Comparison of ENCODE assay signal across 1 cellular context in the genomic region with DNA sequence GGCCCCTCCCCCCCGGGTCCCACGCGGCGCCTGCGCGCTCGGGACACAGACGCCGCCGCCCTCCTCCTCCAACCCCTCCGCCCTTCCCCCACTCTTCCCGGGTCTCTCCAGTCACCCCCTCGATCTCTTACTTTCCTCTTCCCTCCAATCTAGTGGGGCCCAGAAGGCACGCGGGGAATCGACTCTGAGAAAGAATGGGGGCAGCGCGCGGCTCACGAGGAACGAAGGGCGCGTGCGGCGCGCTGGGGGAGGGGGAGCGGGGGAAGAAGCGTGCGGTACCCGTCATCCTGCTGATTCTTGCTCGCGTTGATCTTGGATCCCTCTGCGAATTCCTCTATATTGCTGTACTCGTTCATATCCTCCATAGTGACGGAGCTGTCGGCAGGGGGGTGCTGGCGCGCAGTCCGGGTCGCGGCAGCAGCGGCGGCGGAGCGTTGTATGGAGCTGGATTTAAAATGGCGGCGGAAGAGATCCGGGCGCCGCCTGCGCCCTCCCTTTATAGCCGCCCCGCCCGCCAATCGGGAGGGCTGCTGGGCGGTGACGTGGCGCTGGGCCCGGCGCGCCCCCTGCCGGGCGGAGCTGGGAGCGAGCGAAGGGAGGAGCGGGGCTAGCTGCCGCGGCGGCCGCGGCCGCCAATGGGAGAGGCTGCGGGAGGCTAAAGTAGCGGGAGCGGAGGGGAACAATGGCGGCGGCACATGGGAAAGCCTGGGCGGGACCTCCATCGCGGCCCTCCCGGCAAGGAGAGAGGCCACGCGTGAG.
TF ChIP-seq lines count a peak whose summit lies in the region.

No MANE protein-coding gene starts in this region.

TF ChIP-seq in HepG2, 621 proteins besides CTCF, POLR2A, EP300 and RAD21 (continued from another document and continues in another):
- TF ChIP-seq ZNF724P (CRISPR knock-in tag; IDR thresholded peaks at IDR 0.05; ENCODE audit: borderline replicate concordance) (no peak), ZFP37 (CRISPR knock-in tag; IDR thresholded peaks at IDR 0.05; ENCODE audit: borderline replicate concordance) (peak; percentile 41; the same call in 1 of the 2 replicates), ZNF205 (CRISPR knock-in tag; IDR thresholded peaks at IDR 0.05) (no peak; the same call in 1 of the 2 replicates), IKZF1 (IDR thresholded peaks at IDR 0.05) (no peak), ZFP90 (CRISPR knock-in tag; IDR thresholded peaks at IDR 0.05; ENCODE audit: borderline replicate concordance) (no peak; the same call in 1 of the 2 replicates), PHF20 (CRISPR knock-in tag; IDR thresholded peaks at IDR 0.05) (peak; percentile 39; the same call in 1 of the 2 replicates), ZNF564 (CRISPR knock-in tag; IDR thresholded peaks at IDR 0.05) (no peak; the same call in 1 of the 2 replicates), ZFP36L2 (CRISPR knock-in tag; IDR thresholded peaks at IDR 0.05) (no peak), MBNL3 (CRISPR knock-in tag; conservative IDR thresholded peaks at IDR 0.05) (no peak), HNRNPH1 (optimal IDR thresholded peaks at IDR 0.05; ENCODE audit: low read depth, low read length) (no peak), MTA1 (CRISPR knock-in tag; IDR thresholded peaks at IDR 0.05; ENCODE audit: borderline replicate concordance) (no peak), ZNF510 (CRISPR knock-in tag; IDR thresholded peaks at IDR 0.05; ENCODE audit: low read depth) (no peak), FOXM1 (CRISPR knock-in tag; IDR thresholded peaks at IDR 0.05) (no peak), SMAD9 (CRISPR knock-in tag; IDR thresholded peaks at IDR 0.05) (no peak), ZNF567 (CRISPR knock-in tag; IDR thresholded peaks at IDR 0.05; ENCODE audit: borderline replicate concordance) (no peak), TEAD2 (CRISPR knock-in tag; IDR thresholded peaks at IDR 0.05) (no peak), FOSL1 (CRISPR knock-in tag; IDR thresholded peaks at IDR 0.05; ENCODE audit: borderline replicate concordance) (no peak), ZNF781 (CRISPR knock-in tag; IDR thresholded peaks at IDR 0.05; ENCODE audit: borderline replicate concordance, not compliant biosample characterization) (no peak), MLLT10 (CRISPR knock-in tag; IDR thresholded peaks at IDR 0.05) (no peak), GLI4 (CRISPR knock-in tag; IDR thresholded peaks at IDR 0.05; ENCODE audit: borderline replicate concordance) (no peak), KDM4B (CRISPR knock-in tag; IDR thresholded peaks at IDR 0.05) (no peak), REL (CRISPR knock-in tag; conservative IDR thresholded peaks at IDR 0.05) (peak; percentile 88; the same call in 1 of the 2 replicates), ZNF207 (IDR thresholded peaks at IDR 0.05; ENCODE audit: borderline replicate concordance) (no peak), CBX1 (IDR thresholded peaks at IDR 0.05; ENCODE audit: low read depth) (no peak), PAF1 (CRISPR knock-in tag; IDR thresholded peaks at IDR 0.05) (no peak), KAT7 (CRISPR knock-in tag; IDR thresholded peaks at IDR 0.05; ENCODE audit: borderline replicate concordance) (no peak), POLR2G (IDR thresholded peaks at IDR 0.05; ENCODE audit: low read depth, low read length) (peak; percentile 96), SMYD3 (CRISPR knock-in tag; IDR thresholded peaks at IDR 0.05) (no peak), RELA (CRISPR knock-in tag; IDR thresholded peaks at IDR 0.05) (no peak), ZNF616 (CRISPR knock-in tag; IDR thresholded peaks at IDR 0.05; ENCODE audit: low read depth) (no peak), ZNF34 (CRISPR knock-in tag; IDR thresholded peaks at IDR 0.05; ENCODE audit: borderline replicate concordance) (no peak), ZSCAN30 (CRISPR knock-in tag; IDR thresholded peaks at IDR 0.05) (no peak), ZNF10 (CRISPR knock-in tag; IDR thresholded peaks at IDR 0.05; ENCODE audit: borderline replicate concordance, low read depth) (no peak), POGZ (CRISPR knock-in tag; IDR thresholded peaks at IDR 0.05) (peak; percentile 58), ZNF30 (CRISPR knock-in tag; IDR thresholded peaks at IDR 0.05) (no peak), DR1 (CRISPR knock-in tag; IDR thresholded peaks at IDR 0.05) (peak; percentile 73), ERF (CRISPR knock-in tag; IDR thresholded peaks at IDR 0.05) (no peak; the same call in 1 of the 2 replicates), SAFB2 (CRISPR knock-in tag; IDR thresholded peaks at IDR 0.05; ENCODE audit: borderline replicate concordance, low read depth) (no peak; the same call in 1 of the 2 replicates), ZNF431 (CRISPR knock-in tag; IDR thresholded peaks at IDR 0.05; ENCODE audit: borderline replicate concordance, low read depth) (no peak; the same call in 1 of the 2 replicates), ZMAT3 (CRISPR knock-in tag; conservative IDR thresholded peaks at IDR 0.05) (no peak), PAX8 (CRISPR knock-in tag; IDR thresholded peaks at IDR 0.05; ENCODE audit: borderline replicate concordance) (no peak), NBN (conservative IDR thresholded peaks at IDR 0.05) (no peak)
- TF ChIP-seq, protein P1, sequence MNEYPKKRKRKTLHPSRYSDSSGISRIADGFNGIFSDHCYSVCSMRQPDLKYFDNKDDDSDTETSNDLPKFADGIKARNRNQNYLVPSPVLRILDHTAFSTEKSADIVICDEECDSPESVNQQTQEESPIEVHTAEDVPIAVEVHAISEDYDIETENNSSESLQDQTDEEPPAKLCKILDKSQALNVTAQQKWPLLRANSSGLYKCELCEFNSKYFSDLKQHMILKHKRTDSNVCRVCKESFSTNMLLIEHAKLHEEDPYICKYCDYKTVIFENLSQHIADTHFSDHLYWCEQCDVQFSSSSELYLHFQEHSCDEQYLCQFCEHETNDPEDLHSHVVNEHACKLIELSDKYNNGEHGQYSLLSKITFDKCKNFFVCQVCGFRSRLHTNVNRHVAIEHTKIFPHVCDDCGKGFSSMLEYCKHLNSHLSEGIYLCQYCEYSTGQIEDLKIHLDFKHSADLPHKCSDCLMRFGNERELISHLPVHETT (CRISPR knock-in tag; conservative IDR thresholded peaks at IDR 0.05): no peak
- TF ChIP-seq, protein P2, sequence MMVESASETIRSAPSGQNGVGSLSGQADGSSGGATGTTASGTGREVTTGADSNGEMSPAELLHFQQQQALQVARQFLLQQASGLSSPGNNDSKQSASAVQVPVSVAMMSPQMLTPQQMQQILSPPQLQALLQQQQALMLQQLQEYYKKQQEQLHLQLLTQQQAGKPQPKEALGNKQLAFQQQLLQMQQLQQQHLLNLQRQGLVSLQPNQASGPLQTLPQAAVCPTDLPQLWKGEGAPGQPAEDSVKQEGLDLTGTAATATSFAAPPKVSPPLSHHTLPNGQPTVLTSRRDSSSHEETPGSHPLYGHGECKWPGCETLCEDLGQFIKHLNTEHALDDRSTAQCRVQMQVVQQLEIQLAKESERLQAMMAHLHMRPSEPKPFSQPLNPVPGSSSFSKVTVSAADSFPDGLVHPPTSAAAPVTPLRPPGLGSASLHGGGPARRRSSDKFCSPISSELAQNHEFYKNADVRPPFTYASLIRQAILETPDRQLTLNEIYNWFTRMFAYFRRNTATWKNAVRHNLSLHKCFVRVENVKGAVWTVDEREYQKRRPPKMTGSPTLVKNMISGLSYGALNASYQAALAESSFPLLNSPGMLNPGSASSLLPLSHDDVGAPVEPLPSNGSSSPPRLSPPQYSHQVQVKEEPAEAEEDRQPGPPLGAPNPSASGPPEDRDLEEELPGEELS (CRISPR knock-in tag; IDR thresholded peaks at IDR 0.05): no peak
- TF ChIP-seq, protein P3, sequence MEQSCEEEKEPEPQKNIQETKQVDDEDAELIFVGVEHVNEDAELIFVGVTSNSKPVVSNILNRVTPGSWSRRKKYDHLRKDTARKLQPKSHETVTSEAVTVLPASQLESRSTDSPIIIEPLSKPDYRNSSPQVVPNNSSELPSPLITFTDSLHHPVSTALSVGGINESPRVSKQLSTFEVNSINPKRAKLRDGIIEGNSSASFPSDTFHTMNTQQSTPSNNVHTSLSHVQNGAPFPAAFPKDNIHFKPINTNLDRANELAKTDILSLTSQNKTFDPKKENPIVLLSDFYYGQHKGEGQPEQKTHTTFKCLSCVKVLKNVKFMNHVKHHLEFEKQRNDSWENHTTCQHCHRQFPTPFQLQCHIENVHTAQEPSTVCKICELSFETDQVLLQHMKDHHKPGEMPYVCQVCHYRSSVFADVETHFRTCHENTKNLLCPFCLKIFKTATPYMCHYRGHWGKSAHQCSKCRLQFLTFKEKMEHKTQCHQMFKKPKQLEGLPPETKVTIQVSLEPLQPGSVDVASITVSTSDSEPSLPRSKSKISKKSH (CRISPR knock-in tag; IDR thresholded peaks at IDR 0.05; ENCODE audit: borderline replicate concordance): peak; percentile 20; the same call in 1 of the 2 replicates
- TF ChIP-seq, protein P4, sequence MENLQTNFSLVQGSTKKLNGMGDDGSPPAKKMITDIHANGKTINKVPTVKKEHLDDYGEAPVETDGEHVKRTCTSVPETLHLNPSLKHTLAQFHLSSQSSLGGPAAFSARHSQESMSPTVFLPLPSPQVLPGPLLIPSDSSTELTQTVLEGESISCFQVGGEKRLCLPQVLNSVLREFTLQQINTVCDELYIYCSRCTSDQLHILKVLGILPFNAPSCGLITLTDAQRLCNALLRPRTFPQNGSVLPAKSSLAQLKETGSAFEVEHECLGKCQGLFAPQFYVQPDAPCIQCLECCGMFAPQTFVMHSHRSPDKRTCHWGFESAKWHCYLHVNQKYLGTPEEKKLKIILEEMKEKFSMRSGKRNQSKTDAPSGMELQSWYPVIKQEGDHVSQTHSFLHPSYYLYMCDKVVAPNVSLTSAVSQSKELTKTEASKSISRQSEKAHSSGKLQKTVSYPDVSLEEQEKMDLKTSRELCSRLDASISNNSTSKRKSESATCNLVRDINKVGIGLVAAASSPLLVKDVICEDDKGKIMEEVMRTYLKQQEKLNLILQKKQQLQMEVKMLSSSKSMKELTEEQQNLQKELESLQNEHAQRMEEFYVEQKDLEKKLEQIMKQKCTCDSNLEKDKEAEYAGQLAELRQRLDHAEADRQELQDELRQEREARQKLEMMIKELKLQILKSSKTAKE (CRISPR knock-in tag; IDR thresholded peaks at IDR 0.05; ENCODE audit: borderline replicate concordance): no peak
- TF ChIP-seq, protein P5, sequence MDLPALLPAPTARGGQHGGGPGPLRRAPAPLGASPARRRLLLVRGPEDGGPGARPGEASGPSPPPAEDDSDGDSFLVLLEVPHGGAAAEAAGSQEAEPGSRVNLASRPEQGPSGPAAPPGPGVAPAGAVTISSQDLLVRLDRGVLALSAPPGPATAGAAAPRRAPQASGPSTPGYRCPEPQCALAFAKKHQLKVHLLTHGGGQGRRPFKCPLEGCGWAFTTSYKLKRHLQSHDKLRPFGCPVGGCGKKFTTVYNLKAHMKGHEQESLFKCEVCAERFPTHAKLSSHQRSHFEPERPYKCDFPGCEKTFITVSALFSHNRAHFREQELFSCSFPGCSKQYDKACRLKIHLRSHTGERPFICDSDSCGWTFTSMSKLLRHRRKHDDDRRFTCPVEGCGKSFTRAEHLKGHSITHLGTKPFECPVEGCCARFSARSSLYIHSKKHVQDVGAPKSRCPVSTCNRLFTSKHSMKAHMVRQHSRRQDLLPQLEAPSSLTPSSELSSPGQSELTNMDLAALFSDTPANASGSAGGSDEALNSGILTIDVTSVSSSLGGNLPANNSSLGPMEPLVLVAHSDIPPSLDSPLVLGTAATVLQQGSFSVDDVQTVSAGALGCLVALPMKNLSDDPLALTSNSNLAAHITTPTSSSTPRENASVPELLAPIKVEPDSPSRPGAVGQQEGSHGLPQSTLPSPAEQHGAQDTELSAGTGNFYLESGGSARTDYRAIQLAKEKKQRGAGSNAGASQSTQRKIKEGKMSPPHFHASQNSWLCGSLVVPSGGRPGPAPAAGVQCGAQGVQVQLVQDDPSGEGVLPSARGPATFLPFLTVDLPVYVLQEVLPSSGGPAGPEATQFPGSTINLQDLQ (CRISPR knock-in tag; IDR thresholded peaks at IDR 0.05): no peak
- TF ChIP-seq, protein P6, sequence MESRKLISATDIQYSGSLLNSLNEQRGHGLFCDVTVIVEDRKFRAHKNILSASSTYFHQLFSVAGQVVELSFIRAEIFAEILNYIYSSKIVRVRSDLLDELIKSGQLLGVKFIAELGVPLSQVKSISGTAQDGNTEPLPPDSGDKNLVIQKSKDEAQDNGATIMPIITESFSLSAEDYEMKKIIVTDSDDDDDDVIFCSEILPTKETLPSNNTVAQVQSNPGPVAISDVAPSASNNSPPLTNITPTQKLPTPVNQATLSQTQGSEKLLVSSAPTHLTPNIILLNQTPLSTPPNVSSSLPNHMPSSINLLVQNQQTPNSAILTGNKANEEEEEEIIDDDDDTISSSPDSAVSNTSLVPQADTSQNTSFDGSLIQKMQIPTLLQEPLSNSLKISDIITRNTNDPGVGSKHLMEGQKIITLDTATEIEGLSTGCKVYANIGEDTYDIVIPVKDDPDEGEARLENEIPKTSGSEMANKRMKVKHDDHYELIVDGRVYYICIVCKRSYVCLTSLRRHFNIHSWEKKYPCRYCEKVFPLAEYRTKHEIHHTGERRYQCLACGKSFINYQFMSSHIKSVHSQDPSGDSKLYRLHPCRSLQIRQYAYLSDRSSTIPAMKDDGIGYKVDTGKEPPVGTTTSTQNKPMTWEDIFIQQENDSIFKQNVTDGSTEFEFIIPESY (CRISPR knock-in tag; IDR thresholded peaks at IDR 0.05): 0 out of 2 replicates have a peak, but pooled peaks have one; percentile 6
- TF ChIP-seq, protein P7, sequence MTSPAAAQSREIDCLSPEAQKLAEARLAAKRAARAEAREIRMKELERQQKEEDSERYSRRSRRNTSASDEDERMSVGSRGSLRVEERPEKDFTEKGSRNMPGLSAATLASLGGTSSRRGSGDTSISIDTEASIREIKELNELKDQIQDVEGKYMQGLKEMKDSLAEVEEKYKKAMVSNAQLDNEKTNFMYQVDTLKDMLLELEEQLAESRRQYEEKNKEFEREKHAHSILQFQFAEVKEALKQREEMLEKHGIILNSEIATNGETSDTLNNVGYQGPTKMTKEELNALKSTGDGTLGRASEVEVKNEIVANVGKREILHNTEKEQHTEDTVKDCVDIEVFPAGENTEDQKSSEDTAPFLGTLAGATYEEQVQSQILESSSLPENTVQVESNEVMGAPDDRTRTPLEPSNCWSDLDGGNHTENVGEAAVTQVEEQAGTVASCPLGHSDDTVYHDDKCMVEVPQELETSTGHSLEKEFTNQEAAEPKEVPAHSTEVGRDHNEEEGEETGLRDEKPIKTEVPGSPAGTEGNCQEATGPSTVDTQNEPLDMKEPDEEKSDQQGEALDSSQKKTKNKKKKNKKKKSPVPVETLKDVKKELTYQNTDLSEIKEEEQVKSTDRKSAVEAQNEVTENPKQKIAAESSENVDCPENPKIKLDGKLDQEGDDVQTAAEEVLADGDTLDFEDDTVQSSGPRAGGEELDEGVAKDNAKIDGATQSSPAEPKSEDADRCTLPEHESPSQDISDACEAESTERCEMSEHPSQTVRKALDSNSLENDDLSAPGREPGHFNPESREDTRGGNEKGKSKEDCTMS (CRISPR knock-in tag; conservative IDR thresholded peaks at IDR 0.05): no peak
- TF ChIP-seq, protein P8, sequence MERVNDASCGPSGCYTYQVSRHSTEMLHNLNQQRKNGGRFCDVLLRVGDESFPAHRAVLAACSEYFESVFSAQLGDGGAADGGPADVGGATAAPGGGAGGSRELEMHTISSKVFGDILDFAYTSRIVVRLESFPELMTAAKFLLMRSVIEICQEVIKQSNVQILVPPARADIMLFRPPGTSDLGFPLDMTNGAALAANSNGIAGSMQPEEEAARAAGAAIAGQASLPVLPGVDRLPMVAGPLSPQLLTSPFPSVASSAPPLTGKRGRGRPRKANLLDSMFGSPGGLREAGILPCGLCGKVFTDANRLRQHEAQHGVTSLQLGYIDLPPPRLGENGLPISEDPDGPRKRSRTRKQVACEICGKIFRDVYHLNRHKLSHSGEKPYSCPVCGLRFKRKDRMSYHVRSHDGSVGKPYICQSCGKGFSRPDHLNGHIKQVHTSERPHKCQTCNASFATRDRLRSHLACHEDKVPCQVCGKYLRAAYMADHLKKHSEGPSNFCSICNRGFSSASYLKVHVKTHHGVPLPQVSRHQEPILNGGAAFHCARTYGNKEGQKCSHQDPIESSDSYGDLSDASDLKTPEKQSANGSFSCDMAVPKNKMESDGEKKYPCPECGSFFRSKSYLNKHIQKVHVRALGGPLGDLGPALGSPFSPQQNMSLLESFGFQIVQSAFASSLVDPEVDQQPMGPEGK (CRISPR knock-in tag; IDR thresholded peaks at IDR 0.05): peak; percentile 23; the same call in 1 of the 2 replicates
